1 cellular context compared by ENCODE assay signal in genomic region chr3:149567307-149567861, GRCh38.
TF ChIP-seq lines count a peak whose summit lies in the region.

No MANE protein-coding gene starts in this region.

TF ChIP-seq in IMR-90, 13 proteins besides CTCF, POLR2A, EP300 and RAD21 (continued from another document):
- TF ChIP-seq CHD1 (IDR thresholded peaks at IDR 0.05; ENCODE audit: low read depth, low read length) (no peak), NFE2L2 (IDR thresholded peaks at IDR 0.05; ENCODE audit: low read depth, low read length) (no peak), MAFK (IDR thresholded peaks at IDR 0.05; ENCODE audit: low read depth, low read length) (no peak), MAZ (IDR thresholded peaks at IDR 0.05; ENCODE audit: borderline replicate concordance, low read depth, low read length) (no peak), ELK1 (IDR thresholded peaks at IDR 0.05; ENCODE audit: borderline replicate concordance, low read depth, low read length) (no peak), MXI1 (IDR thresholded peaks at IDR 0.05; ENCODE audit: borderline replicate concordance, low read depth, low read length) (no peak), CEBPB (IDR thresholded peaks at IDR 0.05; ENCODE audit: low read depth, low read length) (no peak), RCOR1 (IDR thresholded peaks at IDR 0.05; ENCODE audit: insufficient replicate concordance, low read length) (no peak), SMC3 (IDR thresholded peaks at IDR 0.05; ENCODE audit: low read depth, low read length) (no peak), USF2 (IDR thresholded peaks at IDR 0.05; ENCODE audit: low read depth, low read length) (no peak), BHLHE40 (IDR thresholded peaks at IDR 0.05; ENCODE audit: low read depth, low read length) (no peak)
